Comparison of ENCODE assay signal across 22 cellular contexts in the genomic region with DNA sequence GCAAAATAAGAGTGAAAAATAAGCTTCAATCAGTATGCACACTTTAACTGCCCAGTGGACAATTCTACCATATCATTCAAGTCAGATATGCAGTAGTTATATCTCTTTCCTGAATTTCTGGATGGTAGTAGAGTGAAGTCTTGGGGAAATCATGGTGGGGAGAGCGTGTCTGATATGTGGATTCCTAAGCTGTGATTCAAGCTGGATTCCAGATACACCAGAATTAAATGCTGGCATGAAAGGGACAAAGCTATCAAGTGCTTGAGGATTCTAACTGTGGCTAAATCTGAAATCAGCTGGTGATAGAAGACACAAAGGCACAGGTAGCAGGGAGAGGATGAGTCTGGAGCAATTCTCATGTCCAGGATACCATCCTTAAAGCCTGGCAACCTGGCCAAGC.
DNase-seq lines count a peak whose midpoint lies in the region; ATAC-seq and TF ChIP-seq lines count a peak whose summit lies in the region.
"Had no signal": no experiment of that assay in that cellular context is flagged by ENCODE, and none has a peak within 500 bp of the region (broad histone marks: within the 10 kb centered on the region; RNA-seq: fewer than 3 reads in every experiment).

No MANE protein-coding gene starts in this region.

- H3K4me1 ChIP-seq in CD4-positive, alpha-beta memory T cell (ENCODE audit: insufficient read depth, low read length), result no peaks in the 10 kb centered on the region
- H3K4me1 ChIP-seq: breast epithelium, right lobe of liver had no signal

- DNase-seq in EH (ENCODE audit: low read depth), result peak; percentile 74
- DNase-seq in RWPE1 (ENCODE audit: low spot score), result no peak
- peak; percentile 19 for DNase-seq in epithelial cell of esophagus (ENCODE audit: low read depth)
- peak; percentile 72 for DNase-seq in myocyte (ENCODE audit: low read depth)
- no peak for DNase-seq in CD4-positive, alpha-beta memory T cell
- no peak for DNase-seq in activated T-cell treated with anti-CD3 and anti-CD28 coated beads, Interleukin-2, amount 50 U/mL, for 4 hours
- no peak for DNase-seq in dermis blood vessel endothelial cell
- DNase-seq: activated B cell treated with CpG ODN at 0.5 μM for 24 hours; activated CD4-positive, alpha-beta T cell treated with anti-CD3 and anti-CD28 coated beads, Interleukin-2, amount 50 U/mL, for 48 hours; activated CD8-positive, alpha-beta memory T cell treated with anti-CD3 and anti-CD28 coated beads, Interleukin-2, amount 50 U/mL, for 48 hours; activated naive CD8-positive, alpha-beta T cell treated with anti-CD3 and anti-CD28 coated beads, Interleukin-2, amount 10 ng/mL, durations not matched to agents 7 days and 5 days; cortex of kidney; GDM1; HCEC 1CT; KBM-7; natural killer cell; NCI-H1694 treated with DMSO at 0.1 percent for 48 hours; right lobe of liver; T-helper 9 cell had no signal

- H3K36me3 ChIP-seq in CD4-positive, alpha-beta memory T cell (ENCODE audit: insufficient read depth, low read length), result no peaks in the 10 kb centered on the region
- H3K36me3 ChIP-seq: breast epithelium, right lobe of liver had no signal

- H3K27ac ChIP-seq in RWPE1, result peak overlapping the region; percentile 39; the same call in 1 of the 2 replicates
- no peak overlapping the region for H3K27ac ChIP-seq in CD4-positive, alpha-beta memory T cell (ENCODE audit: low read depth, low read length)
- H3K27ac ChIP-seq: breast epithelium, right lobe of liver had no signal

- H3K4me3 ChIP-seq in epithelial cell of esophagus (ENCODE audit: low read length), result no peak overlapping the region
- no peak overlapping the region for H3K4me3 ChIP-seq in CD4-positive, alpha-beta memory T cell (ENCODE audit: low read length in 2 of 2)
- H3K4me3 ChIP-seq: breast epithelium, right lobe of liver had no signal

- H3K27me3 ChIP-seq in CD4-positive, alpha-beta memory T cell (ENCODE audit: insufficient read depth, low read length), result no peaks in the 10 kb centered on the region
- H3K27me3 ChIP-seq: breast epithelium, right lobe of liver had no signal

- H3K27me3 Mint-ChIP-seq in CD4-positive, alpha-beta memory T cell, result peaks cover 8 to 11% of the 10 kb centered on the region in 2 donors
- peaks cover 12% of the 10 kb centered on the region for H3K27me3 Mint-ChIP-seq in activated T-cell treated with anti-CD3 and anti-CD28 coated beads, Interleukin-2, amount 50 U/mL, for 4 hours (ENCODE audit: low read depth)

- TF ChIP-seq CTCF in RWPE1 (conservative IDR thresholded peaks at IDR 0.05; ENCODE audit: low read depth) (no peak), epithelial cell of esophagus (IDR thresholded peaks at IDR 0.05; ENCODE audit: insufficient read depth, low read depth, low read length, missing control alignments) (no peak)

- H3K27ac Mint-ChIP-seq in CD4-positive, alpha-beta memory T cell, result no peak overlapping the region
- H3K27ac Mint-ChIP-seq: activated B cell treated with CpG ODN at 0.5 μM for 24 hours; activated naive CD8-positive, alpha-beta T cell treated with anti-CD3 and anti-CD28 coated beads, Interleukin-2, amount 10 ng/mL, durations not matched to agents 7 days and 5 days; CD14-positive monocyte; natural killer cell had no signal

- intact Hi-C loops in CD4-positive, alpha-beta memory T cell (cut with micrococcal nuclease), result no loop called here

- no peaks in the 10 kb centered on the region for H3K9me3 ChIP-seq in CD4-positive, alpha-beta memory T cell (ENCODE audit: control insufficient read depth in 1 of 2, low read length in 2 of 2)
- H3K9me3 ChIP-seq: breast epithelium, right lobe of liver had no signal

- no peak overlapping the region for H3K4me3 Mint-ChIP-seq in CD4-positive, alpha-beta memory T cell
- no peak overlapping the region for H3K4me3 Mint-ChIP-seq in activated T-cell treated with anti-CD3 and anti-CD28 coated beads, Interleukin-2, amount 50 U/mL, for 4 hours
- H3K4me3 Mint-ChIP-seq: activated B cell treated with CpG ODN at 0.5 μM for 24 hours; activated naive CD8-positive, alpha-beta T cell treated with anti-CD3 and anti-CD28 coated beads, Interleukin-2, amount 10 ng/mL, durations not matched to agents 7 days and 5 days; CD14-positive monocyte; natural killer cell had no signal

- POLR2A ChIA-PET in RWPE1 (lab: Yijun Ruan, JAX; ENCODE audit: low non-redundant PET), result no interaction called here
- POLR2A ChIA-PET in CD4-positive, alpha-beta memory T cell (lab: Charles Lee; ENCODE audit: partially characterized antibody), result no interaction called here

- H3K4me1 Mint-ChIP-seq in CD4-positive, alpha-beta memory T cell, result no peaks in the 10 kb centered on the region
- H3K4me1 Mint-ChIP-seq in activated T-cell treated with anti-CD3 and anti-CD28 coated beads, Interleukin-2, amount 50 U/mL, for 4 hours (ENCODE audit: low read depth), result no peaks in the 10 kb centered on the region
- H3K4me1 Mint-ChIP-seq: activated B cell treated with CpG ODN at 0.5 μM for 24 hours; activated naive CD8-positive, alpha-beta T cell treated with anti-CD3 and anti-CD28 coated beads, Interleukin-2, amount 10 ng/mL, durations not matched to agents 7 days and 5 days; CD14-positive monocyte; natural killer cell had no signal

- CTCF ChIA-PET in RWPE1 (lab: Yijun Ruan, JAX), result interaction anchor here (0.6 kb wide), 1 partner anchor 12 kb away, joined by 3 read pairs; no protein-coding TSS in a partner anchor
- CTCF ChIA-PET in CD4-positive, alpha-beta memory T cell (lab: Charles Lee; ENCODE audit: partially characterized antibody), result no interaction called here

- no peaks in the 10 kb centered on the region for H3K9me3 Mint-ChIP-seq in CD4-positive, alpha-beta memory T cell
- no peaks in the 10 kb centered on the region for H3K9me3 Mint-ChIP-seq in activated T-cell treated with anti-CD3 and anti-CD28 coated beads, Interleukin-2, amount 50 U/mL, for 4 hours
- H3K9me3 Mint-ChIP-seq: activated B cell treated with CpG ODN at 0.5 μM for 24 hours; activated naive CD8-positive, alpha-beta T cell treated with anti-CD3 and anti-CD28 coated beads, Interleukin-2, amount 10 ng/mL, durations not matched to agents 7 days and 5 days; natural killer cell had no signal

- ATAC-seq in activated T-cell treated with anti-CD3 and anti-CD28 coated beads, Interleukin-2, amount 50 U/mL, for 4 hours, result no peak
- ATAC-seq in GM21576 (IDR thresholded peaks at IDR 0.05; ENCODE audit: unreplicated experiment), result no peak
- ATAC-seq: natural killer cell, right lobe of liver had no signal

- no peaks in the 10 kb centered on the region for H3K36me3 Mint-ChIP-seq in CD4-positive, alpha-beta memory T cell
- no peaks in the 10 kb centered on the region for H3K36me3 Mint-ChIP-seq in activated T-cell treated with anti-CD3 and anti-CD28 coated beads, Interleukin-2, amount 50 U/mL, for 4 hours (ENCODE audit: insufficient read depth)
- H3K36me3 Mint-ChIP-seq: activated naive CD8-positive, alpha-beta T cell treated with anti-CD3 and anti-CD28 coated beads, Interleukin-2, amount 10 ng/mL, durations not matched to agents 7 days and 5 days; CD14-positive monocyte; natural killer cell had no signal

Comparison
In these comparisons a context has a peak if more than half of its experiments do, and no peak if none do; other contexts are left out.
1. DNase-seq: peak in EH (single experiment), epithelial cell of esophagus (single experiment) and myocyte (single experiment); none in RWPE1 (single experiment), CD4-positive, alpha-beta memory T cell (0 of 5), activated T-cell treated with anti-CD3 and anti-CD28 coated beads, Interleukin-2, amount 50 U/mL, for 4 hours (single experiment) and dermis blood vessel endothelial cell (single experiment).